In the genomic region with DNA sequence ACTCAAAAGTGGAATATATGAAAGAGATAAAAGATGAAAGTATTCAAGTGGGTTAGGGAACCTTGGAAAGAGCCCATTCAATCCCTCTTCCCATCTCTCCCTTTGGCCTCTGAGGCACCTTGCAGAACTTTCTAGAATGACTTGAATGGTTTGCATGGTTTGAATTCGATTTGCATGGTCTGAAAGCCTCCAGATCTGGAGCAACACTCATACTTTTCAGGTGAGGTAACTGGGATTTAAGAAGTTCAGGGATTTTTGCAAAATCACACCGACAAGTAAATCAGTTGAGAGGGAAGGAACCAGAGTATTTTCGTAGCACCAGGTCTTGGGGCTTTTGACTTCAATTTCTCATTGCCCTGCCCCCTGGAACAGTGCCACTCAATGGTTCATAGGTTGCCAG, we compare ENCODE assay signal across 22 cellular contexts.
DNase-seq lines count a peak whose midpoint lies in the region; ATAC-seq, FAIRE-seq and TF ChIP-seq lines count a peak whose summit lies in the region.
"Had no signal": no experiment of that assay in that cellular context is flagged by ENCODE, and none has a peak within 500 bp of the region (broad histone marks: within the 10 kb centered on the region; RNA-seq: fewer than 3 reads in every experiment).

No MANE protein-coding gene starts in this region.

- H2AFZ ChIP-seq in astrocyte (ENCODE audit: low read depth, low read length) (no peak overlapping the region), hepatocyte (no peak overlapping the region)
- H2AFZ ChIP-seq: GM23248 had no signal

- peaks cover 8% of the 10 kb centered on the region for H3K4me1 ChIP-seq in astrocyte (ENCODE audit: insufficient read depth, low read length)
- peaks cover 7% of the 10 kb centered on the region for H3K4me1 ChIP-seq in hepatocyte (ENCODE audit: insufficient read depth)
- H3K4me1 ChIP-seq: BE2C had no signal

- H3K36me3 Mint-ChIP-seq in astrocyte (ENCODE audit: low read depth, unreplicated experiment): no peaks in the 10 kb centered on the region
- H3K36me3 Mint-ChIP-seq: CD14-positive monocyte; CD8-positive, alpha-beta memory T cell had no signal

- H3K9ac ChIP-seq in astrocyte (ENCODE audit: low read length): no peak overlapping the region
- H3K9ac ChIP-seq: BLaER1 treated with 17β-estradiol and CSF1 and Interleukin-3, amounts not matched to agents 10 nM and 100 nM; GM23248 had no signal

- no peaks in the 10 kb centered on the region for H3K9me2 ChIP-seq in hepatocyte (replicated peaks; ENCODE audit: insufficient read depth)

- no peak overlapping the region for H3K27ac Mint-ChIP-seq in astrocyte (ENCODE audit: unreplicated experiment)
- H3K27ac Mint-ChIP-seq: CD14-positive monocyte; CD4-positive, alpha-beta T cell; CD8-positive, alpha-beta memory T cell had no signal

- no peaks in the 10 kb centered on the region for H3K79me2 ChIP-seq in astrocyte (ENCODE audit: insufficient read depth, low read length)
- no peaks in the 10 kb centered on the region for H3K79me2 ChIP-seq in hepatocyte

- no peak overlapping the region for H3K4me3 ChIP-seq in AG10803 (ENCODE audit: low read length)
- H3K4me3 ChIP-seq in astrocyte (ENCODE audit: insufficient read depth, low read depth, low read length): no peak overlapping the region
- H3K4me3 ChIP-seq in hepatocyte: no peak overlapping the region
- H3K4me3 ChIP-seq: BLaER1 treated with 17β-estradiol and CSF1 and Interleukin-3, amounts not matched to agents 10 nM and 100 nM; GM23248 had no signal

- H3K4me3 Mint-ChIP-seq in astrocyte (ENCODE audit: unreplicated experiment): no peak overlapping the region
- H3K4me3 Mint-ChIP-seq: CD14-positive monocyte; CD4-positive, alpha-beta T cell; CD8-positive, alpha-beta memory T cell had no signal

- no peak overlapping the region for H3K27ac ChIP-seq in astrocyte (ENCODE audit: low read depth, low read length)
- no peak overlapping the region for H3K27ac ChIP-seq in hepatocyte
- no peak overlapping the region for H3K27ac ChIP-seq in substantia nigra (ENCODE audit: low read depth, low read length, poor library complexity, severe bottlenecking)
- H3K27ac ChIP-seq: 22Rv1; BLaER1 treated with 17β-estradiol and CSF1 and Interleukin-3, amounts not matched to agents 10 nM and 100 nM had no signal

- no peaks in the 10 kb centered on the region for H4K20me1 ChIP-seq in astrocyte (ENCODE audit: insufficient read depth, low read length)
- no peaks in the 10 kb centered on the region for H4K20me1 ChIP-seq in hepatocyte (ENCODE audit: insufficient read depth, poor library complexity, severe bottlenecking)
- H4K20me1 ChIP-seq: BLaER1 treated with 17β-estradiol and CSF1 and Interleukin-3, amounts not matched to agents 10 nM and 100 nM had no signal

- DNase-seq in AG10803 (ENCODE audit: low read depth) (peak; percentile 20), astrocyte (ENCODE audit: low read depth) (peak; percentile 37), left lobe of liver (ENCODE audit: low spot score) (peak; percentile 38), nucleus accumbens (lab: John Stamatoyannopoulos, UW) (no peak), hepatocyte (ENCODE audit: low spot score) (no peak), substantia nigra (lab: John Stamatoyannopoulos, UW) (no peak)
- DNase-seq: AML-193; BE2C; CD4-positive, alpha-beta T cell; CD8-positive, alpha-beta memory T cell; DMS 273 treated with DMSO at 0.1 percent for 48 hours; DMS53; DMS79 treated with DMSO at 0.1 percent for 48 hours; H7 had no signal

- H3K4me1 Mint-ChIP-seq in astrocyte (ENCODE audit: low read depth, unreplicated experiment): peaks cover 16% of the 10 kb centered on the region
- H3K4me1 Mint-ChIP-seq: CD14-positive monocyte; CD8-positive, alpha-beta memory T cell had no signal

- TF ChIP-seq CTCF in AG10803 (conservative IDR thresholded peaks at IDR 0.05; ENCODE audit: low read length) (no peak), astrocyte (IDR thresholded peaks at IDR 0.05; ENCODE audit: insufficient read depth, low read depth, low read length) (no peak), hepatocyte (IDR thresholded peaks at IDR 0.05; ENCODE audit: poor library complexity) (no peak)

- H3K9me3 Mint-ChIP-seq in astrocyte (ENCODE audit: unreplicated experiment): peaks cover 2% of the 10 kb centered on the region
- H3K9me3 Mint-ChIP-seq: CD4-positive, alpha-beta T cell had no signal

- no peak for ATAC-seq in left lobe of liver
- ATAC-seq: HCT116 had no signal

- WGBS in hepatocyte (ENCODE audit: low lambda C conversion rate, missing lambda C conversion rate): 65% methylated on average over 3 of the region's 3 CpGs

- no peaks in the 10 kb centered on the region for H3K9me3 ChIP-seq in astrocyte (ENCODE audit: insufficient read depth, low read depth, low read length)
- no peaks in the 10 kb centered on the region for H3K9me3 ChIP-seq in hepatocyte (ENCODE audit: low read depth)
- H3K9me3 ChIP-seq: BE2C; BLaER1 treated with 17β-estradiol and CSF1 and Interleukin-3, amounts not matched to agents 10 nM and 100 nM had no signal

- no peaks in the 10 kb centered on the region for H3K27me3 ChIP-seq in astrocyte (ENCODE audit: insufficient read depth, low read length)
- H3K27me3 ChIP-seq in hepatocyte: no peaks in the 10 kb centered on the region
- H3K27me3 ChIP-seq: BE2C had no signal

- H3K4me2 ChIP-seq in astrocyte (ENCODE audit: low read length): no peak overlapping the region
- no peak overlapping the region for H3K4me2 ChIP-seq in hepatocyte
- H3K4me2 ChIP-seq: BLaER1 treated with 17β-estradiol and CSF1 and Interleukin-3, amounts not matched to agents 10 nM and 100 nM had no signal

- FAIRE-seq in astrocyte (lab: Jason Lieb, UNC): no peak
- FAIRE-seq: A204.1, GM19239, H1 had no signal

- H3K36me3 ChIP-seq in astrocyte (ENCODE audit: insufficient read depth, low read length) (no peaks in the 10 kb centered on the region), hepatocyte (replicated peaks; ENCODE audit: insufficient read depth, low read depth) (no peaks in the 10 kb centered on the region)
- H3K36me3 ChIP-seq: BE2C; BLaER1 treated with 17β-estradiol and CSF1 and Interleukin-3, amounts not matched to agents 10 nM and 100 nM had no signal

- H3K27me3 Mint-ChIP-seq in astrocyte (ENCODE audit: low read depth, unreplicated experiment): no peaks in the 10 kb centered on the region
- H3K27me3 Mint-ChIP-seq: CD4-positive, alpha-beta T cell had no signal

Comparison
In these comparisons a context has a peak if more than half of its experiments do, and no peak if none do; other contexts are left out.
1. DNase-seq: peak in AG10803 (single experiment), astrocyte (single experiment) and left lobe of liver (single experiment); none in nucleus accumbens (0 of 56), hepatocyte (single experiment) and substantia nigra (0 of 49).